Comparison of ENCODE assay signal across 1 cellular context in genomic region chr6:188821-189655, GRCh38.
TF ChIP-seq lines count a peak whose summit lies in the region.

No MANE protein-coding gene starts in this region.

TF ChIP-seq in K562, 482 proteins besides CTCF, POLR2A, EP300 and RAD21 (continued from another document and continues in another):
- TF ChIP-seq, protein P1, sequence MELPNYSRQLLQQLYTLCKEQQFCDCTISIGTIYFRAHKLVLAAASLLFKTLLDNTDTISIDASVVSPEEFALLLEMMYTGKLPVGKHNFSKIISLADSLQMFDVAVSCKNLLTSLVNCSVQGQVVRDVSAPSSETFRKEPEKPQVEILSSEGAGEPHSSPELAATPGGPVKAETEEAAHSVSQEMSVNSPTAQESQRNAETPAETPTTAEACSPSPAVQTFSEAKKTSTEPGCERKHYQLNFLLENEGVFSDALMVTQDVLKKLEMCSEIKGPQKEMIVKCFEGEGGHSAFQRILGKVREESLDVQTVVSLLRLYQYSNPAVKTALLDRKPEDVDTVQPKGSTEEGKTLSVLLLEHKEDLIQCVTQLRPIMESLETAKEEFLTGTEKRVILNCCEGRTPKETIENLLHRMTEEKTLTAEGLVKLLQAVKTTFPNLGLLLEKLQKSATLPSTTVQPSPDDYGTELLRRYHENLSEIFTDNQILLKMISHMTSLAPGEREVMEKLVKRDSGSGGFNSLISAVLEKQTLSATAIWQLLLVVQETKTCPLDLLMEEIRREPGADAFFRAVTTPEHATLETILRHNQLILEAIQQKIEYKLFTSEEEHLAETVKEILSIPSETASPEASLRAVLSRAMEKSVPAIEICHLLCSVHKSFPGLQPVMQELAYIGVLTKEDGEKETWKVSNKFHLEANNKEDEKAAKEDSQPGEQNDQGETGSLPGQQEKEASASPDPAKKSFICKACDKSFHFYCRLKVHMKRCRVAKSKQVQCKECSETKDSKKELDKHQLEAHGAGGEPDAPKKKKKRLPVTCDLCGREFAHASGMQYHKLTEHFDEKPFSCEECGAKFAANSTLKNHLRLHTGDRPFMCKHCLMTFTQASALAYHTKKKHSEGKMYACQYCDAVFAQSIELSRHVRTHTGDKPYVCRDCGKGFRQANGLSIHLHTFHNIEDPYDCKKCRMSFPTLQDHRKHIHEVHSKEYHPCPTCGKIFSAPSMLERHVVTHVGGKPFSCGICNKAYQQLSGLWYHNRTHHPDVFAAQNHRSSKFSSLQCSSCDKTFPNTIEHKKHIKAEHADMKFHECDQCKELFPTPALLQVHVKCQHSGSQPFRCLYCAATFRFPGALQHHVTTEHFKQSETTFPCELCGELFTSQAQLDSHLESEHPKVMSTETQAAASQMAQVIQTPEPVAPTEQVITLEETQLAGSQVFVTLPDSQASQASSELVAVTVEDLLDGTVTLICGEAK (IDR thresholded peaks at IDR 0.05): no peak
- TF ChIP-seq, protein P1 (CRISPR knock-in tag; IDR thresholded peaks at IDR 0.05): no peak
- TF ChIP-seq PKNOX1 (IDR thresholded peaks at IDR 0.05): peak; percentile 19; the same call in 1 of the 2 replicates
- peak in 1 of 2 experiments; percentile 13; a peak in 1 of 3 replicates for TF ChIP-seq CBX3 (IDR thresholded peaks at IDR 0.05; ENCODE audit: borderline replicate concordance in 1 of 2, low read length in 2 of 2)
- 0 out of 2 replicates have a peak, but pooled peaks have one; percentile 42 for TF ChIP-seq KLF16 (IDR thresholded peaks at IDR 0.05)
- peak; percentile 89 for TF ChIP-seq SMC3 (conservative IDR thresholded peaks at IDR 0.05; ENCODE audit: insufficient read depth, low read depth, low read length)
- TF ChIP-seq ERF (CRISPR knock-in tag; IDR thresholded peaks at IDR 0.05): no peak
- 0 out of 2 replicates have a peak, but pooled peaks have one; percentile 12 for TF ChIP-seq MAFK (IDR thresholded peaks at IDR 0.05; ENCODE audit: low read length)
- TF ChIP-seq E4F1 (CRISPR knock-in tag; IDR thresholded peaks at IDR 0.05; ENCODE audit: borderline replicate concordance): no peak
- TF ChIP-seq ILK (tag; IDR thresholded peaks at IDR 0.05; ENCODE audit: borderline replicate concordance, low read depth): no peak
- TF ChIP-seq RHOXF2B (CRISPR knock-in tag; conservative IDR thresholded peaks at IDR 0.05): no peak
- no peak for TF ChIP-seq HMGN3 (IDR thresholded peaks at IDR 0.05; ENCODE audit: borderline replicate concordance, extremely low read depth, insufficient read length, low read depth, low read length)
- TF ChIP-seq MYC (IDR thresholded peaks at IDR 0.05; ENCODE audit: low read depth, low read length): no peak
- no peak for TF ChIP-seq MYC (CRISPR knock-in tag; IDR thresholded peaks at IDR 0.05; ENCODE audit: borderline replicate concordance, low read depth)
- TF ChIP-seq ZFP1 (CRISPR knock-in tag; IDR thresholded peaks at IDR 0.05): no peak
- peak; percentile 81 for TF ChIP-seq MEIS2 (IDR thresholded peaks at IDR 0.05; ENCODE audit: partially characterized antibody)
- 0 out of 2 replicates have a peak, but pooled peaks have one; percentile 69 for TF ChIP-seq XRCC5 (IDR thresholded peaks at IDR 0.05; ENCODE audit: low read depth, low read length)
- peak; percentile 33; the same call in 1 of the 2 replicates for TF ChIP-seq MTA3 (IDR thresholded peaks at IDR 0.05; ENCODE audit: borderline replicate concordance)
- TF ChIP-seq ZNF75A (CRISPR knock-in tag; IDR thresholded peaks at IDR 0.05): peak; percentile 55; the same call in 1 of the 2 replicates
- no peak for TF ChIP-seq TAF9B (IDR thresholded peaks at IDR 0.05; ENCODE audit: partially characterized antibody)
- 0 out of 2 replicates have a peak, but pooled peaks have one; percentile 34 for TF ChIP-seq CTBP1 (IDR thresholded peaks at IDR 0.05; ENCODE audit: borderline replicate concordance)
- 0 out of 2 replicates have a peak, but pooled peaks have one; percentile 9 for TF ChIP-seq SPI1 (IDR thresholded peaks at IDR 0.05; ENCODE audit: borderline replicate concordance, low read depth, low read length)
- TF ChIP-seq, protein P2, sequence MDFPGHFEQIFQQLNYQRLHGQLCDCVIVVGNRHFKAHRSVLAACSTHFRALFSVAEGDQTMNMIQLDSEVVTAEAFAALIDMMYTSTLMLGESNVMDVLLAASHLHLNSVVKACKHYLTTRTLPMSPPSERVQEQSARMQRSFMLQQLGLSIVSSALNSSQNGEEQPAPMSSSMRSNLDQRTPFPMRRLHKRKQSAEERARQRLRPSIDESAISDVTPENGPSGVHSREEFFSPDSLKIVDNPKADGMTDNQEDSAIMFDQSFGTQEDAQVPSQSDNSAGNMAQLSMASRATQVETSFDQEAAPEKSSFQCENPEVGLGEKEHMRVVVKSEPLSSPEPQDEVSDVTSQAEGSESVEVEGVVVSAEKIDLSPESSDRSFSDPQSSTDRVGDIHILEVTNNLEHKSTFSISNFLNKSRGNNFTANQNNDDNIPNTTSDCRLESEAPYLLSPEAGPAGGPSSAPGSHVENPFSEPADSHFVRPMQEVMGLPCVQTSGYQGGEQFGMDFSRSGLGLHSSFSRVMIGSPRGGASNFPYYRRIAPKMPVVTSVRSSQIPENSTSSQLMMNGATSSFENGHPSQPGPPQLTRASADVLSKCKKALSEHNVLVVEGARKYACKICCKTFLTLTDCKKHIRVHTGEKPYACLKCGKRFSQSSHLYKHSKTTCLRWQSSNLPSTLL (IDR thresholded peaks at IDR 0.05): no peak
- TF ChIP-seq, protein P3, sequence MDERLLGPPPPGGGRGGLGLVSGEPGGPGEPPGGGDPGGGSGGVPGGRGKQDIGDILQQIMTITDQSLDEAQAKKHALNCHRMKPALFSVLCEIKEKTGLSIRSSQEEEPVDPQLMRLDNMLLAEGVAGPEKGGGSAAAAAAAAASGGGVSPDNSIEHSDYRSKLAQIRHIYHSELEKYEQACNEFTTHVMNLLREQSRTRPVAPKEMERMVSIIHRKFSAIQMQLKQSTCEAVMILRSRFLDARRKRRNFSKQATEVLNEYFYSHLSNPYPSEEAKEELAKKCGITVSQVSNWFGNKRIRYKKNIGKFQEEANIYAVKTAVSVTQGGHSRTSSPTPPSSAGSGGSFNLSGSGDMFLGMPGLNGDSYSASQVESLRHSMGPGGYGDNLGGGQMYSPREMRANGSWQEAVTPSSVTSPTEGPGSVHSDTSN (CRISPR knock-in tag; IDR thresholded peaks at IDR 0.05; ENCODE audit: low read depth): no peak
- TF ChIP-seq, protein P3 (tag; conservative IDR thresholded peaks at IDR 0.05; ENCODE audit: low read depth): peak; percentile 62
- TF ChIP-seq YY1 (IDR thresholded peaks at IDR 0.05; ENCODE audit: borderline replicate concordance in 1 of 3, control insufficient read depth in 1 of 3, extremely low read depth in 1 of 3, insufficient read depth in 3 of 3, insufficient read length in 1 of 3, insufficient replicate concordance in 2 of 3, low read depth in 1 of 3, low read length in 2 of 3): no peak
- peak; percentile 51; the same call in 1 of the 2 replicates for TF ChIP-seq CREM (IDR thresholded peaks at IDR 0.05; ENCODE audit: low read depth)
- TF ChIP-seq RCOR1 (IDR thresholded peaks at IDR 0.05; ENCODE audit: borderline replicate concordance in 1 of 2, low read depth in 2 of 2, low read length in 2 of 2): peak in 1 of 2 experiments; percentile 49; a peak in 1 of 4 replicates
- no peak for TF ChIP-seq ZC3H8 (IDR thresholded peaks at IDR 0.05)
- no peak for TF ChIP-seq CHD2 (IDR thresholded peaks at IDR 0.05; ENCODE audit: low read depth, low read length)
- TF ChIP-seq, protein P4, sequence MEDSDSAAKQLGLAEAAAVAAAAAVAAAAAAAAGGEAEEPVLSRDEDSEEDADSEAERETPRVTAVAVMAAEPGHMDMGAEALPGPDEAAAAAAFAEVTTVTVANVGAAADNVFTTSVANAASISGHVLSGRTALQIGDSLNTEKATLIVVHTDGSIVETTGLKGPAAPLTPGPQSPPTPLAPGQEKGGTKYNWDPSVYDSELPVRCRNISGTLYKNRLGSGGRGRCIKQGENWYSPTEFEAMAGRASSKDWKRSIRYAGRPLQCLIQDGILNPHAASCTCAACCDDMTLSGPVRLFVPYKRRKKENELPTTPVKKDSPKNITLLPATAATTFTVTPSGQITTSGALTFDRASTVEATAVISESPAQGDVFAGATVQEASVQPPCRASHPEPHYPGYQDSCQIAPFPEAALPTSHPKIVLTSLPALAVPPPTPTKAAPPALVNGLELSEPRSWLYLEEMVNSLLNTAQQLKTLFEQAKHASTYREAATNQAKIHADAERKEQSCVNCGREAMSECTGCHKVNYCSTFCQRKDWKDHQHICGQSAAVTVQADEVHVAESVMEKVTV (CRISPR knock-in tag; IDR thresholded peaks at IDR 0.05): peak; percentile 90
- 0 out of 4 replicates have a peak, but pooled peaks of 1 of the 2 experiments have one; percentile 31 for TF ChIP-seq TBL1XR1 (IDR thresholded peaks at IDR 0.05; ENCODE audit: low read length in 2 of 2)
- TF ChIP-seq JUNB (CRISPR knock-in tag; conservative IDR thresholded peaks at IDR 0.05): no peak
- TF ChIP-seq NCOA1 (IDR thresholded peaks at IDR 0.05; ENCODE audit: low read depth): no peak
- no peak for TF ChIP-seq REST (CRISPR knock-in tag; IDR thresholded peaks at IDR 0.05; ENCODE audit: low read depth)
